In the genomic region with DNA sequence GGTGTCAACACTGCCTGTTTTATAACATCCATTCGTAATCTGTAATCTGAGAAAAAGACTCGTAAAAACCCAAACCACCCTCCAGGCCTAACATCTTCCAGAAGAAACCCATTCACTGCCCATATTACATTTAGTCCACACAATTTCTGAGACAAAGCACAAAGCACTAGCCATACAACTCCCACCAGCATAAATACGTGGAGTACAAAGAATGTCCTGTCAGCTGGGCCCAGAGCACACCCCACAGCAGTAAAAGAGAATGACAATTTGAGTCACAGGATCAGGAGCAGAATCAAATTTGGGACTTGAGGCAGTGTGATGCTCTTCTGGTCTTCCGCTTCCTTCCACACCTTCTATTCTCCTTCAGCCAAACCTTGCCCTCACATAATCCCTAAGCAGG, we compare ENCODE assay signal across 1 cellular context.
TF ChIP-seq lines count a peak whose summit lies in the region.

No MANE protein-coding gene starts in this region.

TF ChIP-seq in WTC11, 78 proteins besides CTCF, POLR2A, EP300 and RAD21 (continued from another document):
- TF ChIP-seq, protein P1, sequence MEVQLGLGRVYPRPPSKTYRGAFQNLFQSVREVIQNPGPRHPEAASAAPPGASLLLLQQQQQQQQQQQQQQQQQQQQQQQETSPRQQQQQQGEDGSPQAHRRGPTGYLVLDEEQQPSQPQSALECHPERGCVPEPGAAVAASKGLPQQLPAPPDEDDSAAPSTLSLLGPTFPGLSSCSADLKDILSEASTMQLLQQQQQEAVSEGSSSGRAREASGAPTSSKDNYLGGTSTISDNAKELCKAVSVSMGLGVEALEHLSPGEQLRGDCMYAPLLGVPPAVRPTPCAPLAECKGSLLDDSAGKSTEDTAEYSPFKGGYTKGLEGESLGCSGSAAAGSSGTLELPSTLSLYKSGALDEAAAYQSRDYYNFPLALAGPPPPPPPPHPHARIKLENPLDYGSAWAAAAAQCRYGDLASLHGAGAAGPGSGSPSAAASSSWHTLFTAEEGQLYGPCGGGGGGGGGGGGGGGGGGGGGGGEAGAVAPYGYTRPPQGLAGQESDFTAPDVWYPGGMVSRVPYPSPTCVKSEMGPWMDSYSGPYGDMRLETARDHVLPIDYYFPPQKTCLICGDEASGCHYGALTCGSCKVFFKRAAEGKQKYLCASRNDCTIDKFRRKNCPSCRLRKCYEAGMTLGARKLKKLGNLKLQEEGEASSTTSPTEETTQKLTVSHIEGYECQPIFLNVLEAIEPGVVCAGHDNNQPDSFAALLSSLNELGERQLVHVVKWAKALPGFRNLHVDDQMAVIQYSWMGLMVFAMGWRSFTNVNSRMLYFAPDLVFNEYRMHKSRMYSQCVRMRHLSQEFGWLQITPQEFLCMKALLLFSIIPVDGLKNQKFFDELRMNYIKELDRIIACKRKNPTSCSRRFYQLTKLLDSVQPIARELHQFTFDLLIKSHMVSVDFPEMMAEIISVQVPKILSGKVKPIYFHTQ (CRISPR knock-in tag; IDR thresholded peaks at IDR 0.05), result no peak
- TF ChIP-seq RORB (CRISPR knock-in tag; IDR thresholded peaks at IDR 0.05) (no peak), TEAD4 (CRISPR knock-in tag; IDR thresholded peaks at IDR 0.05) (no peak), NFATC4 (CRISPR knock-in tag; IDR thresholded peaks at IDR 0.05) (no peak), ZNF138 (CRISPR knock-in tag; conservative IDR thresholded peaks at IDR 0.05) (no peak)
- TF ChIP-seq, protein P2, sequence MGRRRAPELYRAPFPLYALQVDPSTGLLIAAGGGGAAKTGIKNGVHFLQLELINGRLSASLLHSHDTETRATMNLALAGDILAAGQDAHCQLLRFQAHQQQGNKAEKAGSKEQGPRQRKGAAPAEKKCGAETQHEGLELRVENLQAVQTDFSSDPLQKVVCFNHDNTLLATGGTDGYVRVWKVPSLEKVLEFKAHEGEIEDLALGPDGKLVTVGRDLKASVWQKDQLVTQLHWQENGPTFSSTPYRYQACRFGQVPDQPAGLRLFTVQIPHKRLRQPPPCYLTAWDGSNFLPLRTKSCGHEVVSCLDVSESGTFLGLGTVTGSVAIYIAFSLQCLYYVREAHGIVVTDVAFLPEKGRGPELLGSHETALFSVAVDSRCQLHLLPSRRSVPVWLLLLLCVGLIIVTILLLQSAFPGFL (CRISPR knock-in tag; IDR thresholded peaks at IDR 0.05; ENCODE audit: borderline replicate concordance), result no peak
